In the genomic region with DNA sequence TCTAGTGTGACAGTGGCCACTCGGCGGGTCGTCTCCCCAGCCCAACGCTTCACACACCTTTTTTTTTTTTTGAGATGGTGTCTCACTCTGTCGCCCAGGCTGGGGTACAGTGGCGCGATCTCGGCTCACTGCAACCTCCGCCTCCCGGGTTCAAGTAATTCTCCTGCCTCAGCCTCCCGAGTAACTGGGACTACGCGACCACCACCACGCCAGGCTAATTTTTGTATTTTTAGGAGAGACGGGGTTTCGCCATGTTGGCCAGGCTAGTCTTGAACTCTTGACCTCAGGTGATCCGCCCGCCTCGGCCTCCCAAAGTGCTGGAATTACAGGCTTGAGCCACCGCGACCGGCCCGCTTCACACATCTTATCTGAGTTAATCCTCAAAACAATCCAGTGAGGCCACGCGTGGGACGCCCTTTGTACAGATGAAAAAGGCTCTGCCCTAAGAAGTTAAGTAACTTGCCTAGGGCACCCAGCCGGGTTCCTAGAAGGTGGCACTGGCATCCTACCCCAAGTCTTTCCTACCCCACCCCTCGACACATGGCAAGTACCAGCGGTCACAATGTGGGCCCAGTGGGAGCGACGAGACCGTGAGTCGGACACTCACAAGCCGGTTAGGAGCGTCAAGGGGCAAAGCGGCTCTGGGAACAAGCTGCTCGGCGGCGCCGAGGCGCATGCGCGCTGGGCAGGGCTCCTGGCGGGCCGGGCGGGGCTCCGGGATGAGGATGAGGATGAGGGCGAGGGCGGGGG, we compare ENCODE assay signal across 7 cellular contexts. TPM values are rescaled to one million over a fixed set of nuclear protein-coding genes. Genes with fewer than 3 reads are reported as not detected.
DNase-seq lines count a peak whose midpoint lies in the region; ATAC-seq, FAIRE-seq and TF ChIP-seq lines count a peak whose summit lies in the region.
"Not testable (repeated sequence)": the region's sequence is repeated elsewhere in the genome, so short reads cannot be mapped to it uniquely, and the experiment has no call there.

No MANE protein-coding gene starts in this region.

- POLR2A ChIA-PET in activated CD4-positive, alpha-beta T cell treated with anti-CD3 and anti-CD28 coated beads for 36 hours (lab: Charles Lee), result interaction anchor here (1.9 kb wide), 1 partner anchor 56 kb away, joined by 5 read pairs; no protein-coding TSS in a partner anchor
- POLR2A ChIA-PET in MCF 10A (lab: Yijun Ruan, JAX), result interaction anchor here (0.9 to 5.1 kb wide), 9 partner anchors 10 to 140 kb away, joined by 3 to 93 read pairs (median 6); partner anchors contain the start of genes ANKRD13D and SSH3

- BruUV-seq in MCF 10A (replicated peaks; lab: Mats Ljungman, UMichigan), result not testable (repeated sequence)

- H3K36me3 ChIP-seq in GM06990 (ENCODE audit: control insufficient read depth, insufficient read depth, low read length), result not testable (repeated sequence)
- H3K36me3 ChIP-seq in gastrocnemius medialis, result peaks cover 0 to 11% of the 10 kb centered on the region in 2 donors

- H3K36me3 Mint-ChIP-seq in activated CD4-positive, alpha-beta T cell treated with anti-CD3 and anti-CD28 coated beads for 36 hours (ENCODE audit: low read depth), result not testable (repeated sequence)
- H3K36me3 Mint-ChIP-seq in MCF 10A (ENCODE audit: insufficient read depth, unreplicated experiment), result peaks cover 29% of the 10 kb centered on the region

- peaks cover 50% of the 10 kb centered on the region for H3K4me1 Mint-ChIP-seq in activated CD4-positive, alpha-beta T cell treated with anti-CD3 and anti-CD28 coated beads for 36 hours
- peaks cover 26% of the 10 kb centered on the region for H3K4me1 Mint-ChIP-seq in MCF 10A (ENCODE audit: insufficient read depth, unreplicated experiment)

- not testable (repeated sequence) for H3K9me3 ChIP-seq in gastrocnemius medialis

- TF ChIP-seq CTCF in GM06990 (IDR thresholded peaks at IDR 0.05; ENCODE audit: insufficient read depth, low read length, poor library complexity, severe bottlenecking); MCF 10A (IDR thresholded peaks at IDR 0.05; ENCODE audit: unreplicated experiment); gastrocnemius medialis (IDR thresholded peaks at IDR 0.05 in 4 of 5, conservative IDR thresholded peaks at IDR 0.05 in 1 of 5): not testable (repeated sequence)

- H3K27me3 Mint-ChIP-seq in activated CD4-positive, alpha-beta T cell treated with anti-CD3 and anti-CD28 coated beads for 36 hours; MCF 10A (ENCODE audit: insufficient read depth, unreplicated experiment): not testable (repeated sequence)

- H3K9me3 Mint-ChIP-seq in activated CD4-positive, alpha-beta T cell treated with anti-CD3 and anti-CD28 coated beads for 36 hours (ENCODE audit: low read depth); MCF 10A (ENCODE audit: unreplicated experiment): not testable (repeated sequence)

- DNase-seq in GM06990 (ENCODE audit: extremely low read depth, insufficient read length), result not testable (repeated sequence)
- DNase-seq in NCI-H345 (lab: John Stamatoyannopoulos, UW) (peak; percentile 37), MCF 10A (ENCODE audit: unreplicated experiment) (peak; percentile 45), frontal cortex (ENCODE audit: low spot score in 2 of 2) (peak; percentile 68 to 76), lung microvascular endothelial cell (ENCODE audit: low read depth in 2 of 2) (peak; percentile 50 to 59), gastrocnemius medialis (peak in 1 of 2 donors; percentile 30)
- peak; percentile 75 for DNase-seq in activated CD4-positive, alpha-beta T cell treated with anti-CD3 and anti-CD28 coated beads for 36 hours

- CTCF ChIA-PET in activated CD4-positive, alpha-beta T cell treated with anti-CD3 and anti-CD28 coated beads for 36 hours (lab: Charles Lee), result interaction anchor here (0.9 to 4.3 kb wide), 10 partner anchors 9 to 121 kb away, joined by 3 to 44 read pairs (median 10); partner anchors contain the start of gene SSH3
- CTCF ChIA-PET in MCF 10A (lab: Yijun Ruan, JAX), result interaction anchor here (0.6 to 4.9 kb wide), 12 partner anchors 7 to 222 kb away, joined by 3 to 104 read pairs (median 8); partner anchors contain the start of genes AIP and ANKRD13D

- not testable (repeated sequence) for H3K27ac ChIP-seq in gastrocnemius medialis

- TF ChIP-seq POLR2A in gastrocnemius medialis (IDR thresholded peaks at IDR 0.05), result not testable (repeated sequence)

- not testable (repeated sequence) for H3K27me3 ChIP-seq in GM06990 (replicated peaks; ENCODE audit: control insufficient read depth, insufficient read depth, low read length); gastrocnemius medialis

- not testable (repeated sequence) for ATAC-seq in activated CD4-positive, alpha-beta T cell treated with anti-CD3 and anti-CD28 coated beads for 36 hours; gastrocnemius medialis

- peaks cover 6 to 21% of the 10 kb centered on the region in 2 donors for H3K4me1 ChIP-seq in gastrocnemius medialis

- intact Hi-C loops in activated CD4-positive, alpha-beta T cell treated with anti-CD3 and anti-CD28 coated beads for 36 hours (cut with DNase I, micrococcal nuclease); MCF 10A (cut with micrococcal nuclease); gastrocnemius medialis (cut with DNase I; ENCODE audit: low total_unique reads): not testable (repeated sequence)

- H3K4me3 Mint-ChIP-seq in activated CD4-positive, alpha-beta T cell treated with anti-CD3 and anti-CD28 coated beads for 36 hours, result peak overlapping the region; percentile 58
- H3K4me3 Mint-ChIP-seq in MCF 10A (ENCODE audit: unreplicated experiment), result peak overlapping the region; percentile 47

- peak overlapping the region; percentile 53 for H3K4me3 ChIP-seq in GM06990 (replicated peaks; ENCODE audit: low read depth, low read length)
- H3K4me3 ChIP-seq in gastrocnemius medialis, result peak overlapping the region; percentile 35 to 45 (median 41)

- in situ Hi-C loops in gastrocnemius medialis (cut with MboI; ENCODE audit: low sequenced_read_pairs in 4 of 4), result loop anchor here in 3 of 4 donors (5.0 to 10.0 kb wide), 4 partner anchors 54 to 124 kb away; no protein-coding TSS in a partner anchor

- FAIRE-seq in frontal cortex (lab: Jason Lieb, UNC), result not testable (repeated sequence)

- not testable (repeated sequence) for H3K27ac Mint-ChIP-seq in activated CD4-positive, alpha-beta T cell treated with anti-CD3 and anti-CD28 coated beads for 36 hours; MCF 10A (ENCODE audit: low read depth, unreplicated experiment)

RNA-seq across cellular contexts. Expression of gene GRK2, which starts 5.2 kb away (rescaled TPM):
- 100 to 1,000 TPM; 202 to 241 TPM for total RNA-seq in activated CD4-positive, alpha-beta T cell treated with anti-CD3 and anti-CD28 coated beads for 36 hours
- total RNA-seq in MCF 10A (2022) (48.1 and 50.1 TPM in 2 replicates), frontal cortex (46.9 TPM), lung microvascular endothelial cell (28.8 and 29.6 TPM in 2 replicates), gastrocnemius medialis (10 to 100 TPM; 40.2 to 79.8 (median 68.4) TPM)

RNA-seq across cellular contexts. Expression of gene ANKRD13D, which starts 28.0 kb away (rescaled TPM):
- 10 to 100 TPM; 44.9 to 69.5 TPM for total RNA-seq in activated CD4-positive, alpha-beta T cell treated with anti-CD3 and anti-CD28 coated beads for 36 hours
- total RNA-seq in MCF 10A (2022) (39.7 and 46.2 TPM in 2 replicates), frontal cortex (55.8 TPM), lung microvascular endothelial cell (17.2 and 30.2 TPM in 2 replicates), gastrocnemius medialis (10 to 100 TPM in 1 of 4 donors, 1 to 10 TPM in 3; 5.8 to 10.6 (median 9.7) TPM)

RNA-seq across cellular contexts. Expression of gene SSH3, which starts 42.3 kb away (rescaled TPM):
- 10 to 100 TPM in 1 of 2 experiments, 1 to 10 TPM in 1; 6.0 to 11.1 TPM for total RNA-seq in activated CD4-positive, alpha-beta T cell treated with anti-CD3 and anti-CD28 coated beads for 36 hours
- total RNA-seq in MCF 10A (2022), result 31.7 and 38.0 TPM in 2 replicates
- 2.0 TPM for total RNA-seq in frontal cortex
- total RNA-seq in lung microvascular endothelial cell, result 7.2 and 7.3 TPM in 2 replicates
- total RNA-seq in gastrocnemius medialis, result 10 to 100 TPM in 2 of 4 donors, 1 to 10 TPM in 2; 7.9 to 16.3 (median 11.9) TPM
